In genomic region chr1:94446177-94446576, GRCh38 we compare ENCODE assay signal across 4 cellular contexts. TPM values are rescaled to one million over a fixed set of nuclear protein-coding genes. Genes with fewer than 3 reads are reported as not detected.
DNase-seq lines count a peak whose midpoint lies in the region; ATAC-seq, FAIRE-seq and TF ChIP-seq lines count a peak whose summit lies in the region.
"Not testable (repeated sequence)": the region's sequence is repeated elsewhere in the genome, so short reads cannot be mapped to it uniquely, and the experiment has no call there.

No MANE protein-coding gene starts in this region.

- H4K20me1 ChIP-seq in BLaER1; SK-N-SH (ENCODE audit: insufficient read depth): not testable (repeated sequence)
- H4K20me1 ChIP-seq in HepG2 (ENCODE audit: insufficient read depth, low read length) = peaks cover 13% of the 10 kb centered on the region

- H3K27me3 Mint-ChIP-seq in endodermal cell (ENCODE audit: insufficient read depth) = not testable (repeated sequence)

- H3K36me3 ChIP-seq in BLaER1 (peaks cover 53% of the 10 kb centered on the region), SK-N-SH (replicated peaks in 1 of 2; ENCODE audit: control insufficient read depth in 1 of 2, insufficient read depth in 2 of 2, low read length in 1 of 2) (peaks cover 5 to 29% of the 10 kb centered on the region in 2 experiments), endodermal cell (ENCODE audit: control insufficient read depth, insufficient read depth, low read length) (peaks cover 18% of the 10 kb centered on the region), HepG2 (replicated peaks in 1 of 2; ENCODE audit: control insufficient read depth in 1 of 2, insufficient read depth in 2 of 2, low read length in 2 of 2) (peaks cover 5 to 28% of the 10 kb centered on the region in 2 experiments; a peak in 4 of 5 replicates)

- H3K79me2 ChIP-seq in SK-N-SH (ENCODE audit: insufficient read depth) (peaks cover 48% of the 10 kb centered on the region), HepG2 (ENCODE audit: insufficient read depth, low read length) (peaks cover 93% of the 10 kb centered on the region)

- POLR2A ChIA-PET in SK-N-SH (lab: Yijun Ruan, JAX) = interaction anchor here (1.4 kb wide), 1 partner anchor 28 kb away, joined by 5 read pairs; the partner anchor contains the start of gene ABCD3
- POLR2A ChIA-PET in HepG2 (lab: Yijun Ruan, JAX) = not testable (repeated sequence)

- TF ChIP-seq CTCF in SK-N-SH (IDR thresholded peaks at IDR 0.05); endodermal cell (conservative IDR thresholded peaks at IDR 0.05); HepG2 (CRISPR knock-in tag; IDR thresholded peaks at IDR 0.05): not testable (repeated sequence)

- 65% methylated on average over 6 of the region's 6 CpGs for WGBS in SK-N-SH (ENCODE audit: low lambda C conversion rate)
- WGBS in endodermal cell (ENCODE audit: insufficient coverage in 1 of 2, insufficient read length in 1 of 2), 2 experiments = 90 to 94% methylated on average over 4 to 6 of the region's 6 CpGs
- WGBS in HepG2 (ENCODE audit: low lambda C conversion rate) = 97% methylated on average over 5 of the region's 6 CpGs

- H3K27ac Mint-ChIP-seq in endodermal cell = not testable (repeated sequence)

- in situ Hi-C loops in HepG2 (cut with HindIII; ENCODE audit: extremely low pct_ligation_motif_present, low pct_unique_long_range_greater_than_20kb) = not testable (repeated sequence)

- H3K27ac ChIP-seq in BLaER1; endodermal cell (ENCODE audit: low read depth, low read length); HepG2 (ENCODE audit: extremely low read length, insufficient read depth, low read length): not testable (repeated sequence)
- peak overlapping the region in 1 of 2 experiments; percentile 86; a peak in 2 of 4 replicates for H3K27ac ChIP-seq in SK-N-SH (ENCODE audit: low read depth in 2 of 2, low read length in 1 of 2)

- not testable (repeated sequence) for ATAC-seq in HepG2

- H3K36me3 Mint-ChIP-seq in endodermal cell (ENCODE audit: low read depth) = peaks cover 69% of the 10 kb centered on the region

- not testable (repeated sequence) for H3K9ac ChIP-seq in BLaER1; SK-N-SH; endodermal cell (ENCODE audit: extremely low read depth, low read length, poor library complexity, severe bottlenecking); HepG2 (ENCODE audit: insufficient read depth, low read depth, low read length)

- not testable (repeated sequence) for TF ChIP-seq RAD21 in SK-N-SH (IDR thresholded peaks at IDR 0.05; ENCODE audit: low read length); HepG2 (CRISPR knock-in tag; IDR thresholded peaks at IDR 0.05)

- H3K4me1 ChIP-seq in BLaER1; SK-N-SH (ENCODE audit: control insufficient read depth in 1 of 2, insufficient read depth in 2 of 2, low read depth in 1 of 2, low read length in 1 of 2); endodermal cell (ENCODE audit: control insufficient read depth, insufficient read depth, low read length); HepG2 (ENCODE audit: insufficient read depth, low read length): not testable (repeated sequence)

- H3K9me2 ChIP-seq in SK-N-SH = not testable (repeated sequence)

- H3F3A ChIP-seq in SK-N-SH (replicated peaks; ENCODE audit: insufficient read depth) = not testable (repeated sequence)

- CTCF ChIA-PET in SK-N-SH (lab: Yijun Ruan, JAX) = interaction anchor here (0.8 kb wide), 1 partner anchor 110 kb away, joined by 5 read pairs; no protein-coding TSS in a partner anchor
- CTCF ChIA-PET in HepG2 (lab: Yijun Ruan, JAX; ENCODE audit: low intra/inter-chr PET ratio, low total read pairs) = not testable (repeated sequence)

- not testable (repeated sequence) for H3K27me3 ChIP-seq in BLaER1; SK-N-SH (ENCODE audit: insufficient read depth); endodermal cell (ENCODE audit: control insufficient read depth, insufficient read depth, low read length, poor library complexity, severe bottlenecking); HepG2 (ENCODE audit: control insufficient read depth in 1 of 2, insufficient read depth in 2 of 2, low read length in 2 of 2)

- peak; percentile 34 for DNase-seq in SK-N-SH
- DNase-seq in endodermal cell; HepG2 (ENCODE audit: low spot score): not testable (repeated sequence)

- TSS peak; percentile 1 for BruUV-seq in HepG2 (replicated peaks; lab: Mats Ljungman, UMichigan)

- not testable (repeated sequence) for TF ChIP-seq POLR2A in HepG2 (IDR thresholded peaks at IDR 0.05; ENCODE audit: insufficient read depth in 1 of 2, low read depth in 2 of 2, low read length in 2 of 2)

- TF ChIP-seq EP300 in SK-N-SH (IDR thresholded peaks at IDR 0.05; ENCODE audit: borderline replicate concordance in 1 of 2, low read depth in 1 of 2, low read length in 1 of 2); HepG2 (IDR thresholded peaks at IDR 0.05; ENCODE audit: low read depth in 2 of 2, low read length in 2 of 2); HepG2 (CRISPR knock-in tag; IDR thresholded peaks at IDR 0.05; ENCODE audit: borderline replicate concordance): not testable (repeated sequence)

- H3K9me3 ChIP-seq in BLaER1 (peaks cover 96% of the 10 kb centered on the region), SK-N-SH (peaks cover 17% of the 10 kb centered on the region), endodermal cell (ENCODE audit: control insufficient read depth, low read length) (peaks cover 100% of the 10 kb centered on the region), HepG2 (ENCODE audit: low read length) (peaks cover 59% of the 10 kb centered on the region)

- H3K4me3 Mint-ChIP-seq in endodermal cell = not testable (repeated sequence)

- not testable (repeated sequence) for H3K4me2 ChIP-seq in BLaER1; SK-N-SH; HepG2 (ENCODE audit: low read depth, low read length)

- intact Hi-C loops in HepG2 (cut with micrococcal nuclease; ENCODE audit: unreplicated experiment) = not testable (repeated sequence)

- FAIRE-seq in HepG2 (lab: Jason Lieb, UNC) = not testable (repeated sequence)

- H3K4me3 ChIP-seq in BLaER1 = 0 out of 2 replicates have a peak overlapping the region, but pooled peaks have one; percentile 3
- H3K4me3 ChIP-seq in SK-N-SH (ENCODE audit: low read depth in 2 of 2, low read length in 1 of 2); HepG2 (replicated peaks in 1 of 3; ENCODE audit: insufficient read depth in 1 of 3, low read depth in 2 of 3, low read length in 3 of 3): not testable (repeated sequence)
- peak overlapping the region; percentile 70 for H3K4me3 ChIP-seq in endodermal cell (ENCODE audit: low read length)

- peaks cover 92% of the 10 kb centered on the region for H3K9me3 Mint-ChIP-seq in endodermal cell

- not testable (repeated sequence) for H2AFZ ChIP-seq in SK-N-SH (ENCODE audit: low read depth); HepG2 (ENCODE audit: low read length)

- H3K4me1 Mint-ChIP-seq in endodermal cell = not testable (repeated sequence)

RNA-seq across cellular contexts. Expression of gene ABCD3, which starts 28.0 kb away (rescaled TPM):
- polyA plus RNA-seq in SK-N-SH (2012; rRNA removed) (6.5 and 8.7 TPM in 2 replicates), HepG2 (2011; rRNA removed) (22.4 and 27.5 TPM in 2 replicates)
- 11.1 and 12.5 TPM in 2 replicates for polyA plus RNA-seq in SK-N-SH (2012; cell fraction: cytosol; rRNA removed)
- polyA plus RNA-seq in SK-N-SH (2012; cell fraction: nucleus; rRNA removed) = 5.2 and 14.4 TPM in 2 replicates
- total RNA-seq in endodermal cell (10 to 100 TPM; 28.1 to 33.3 TPM), HepG2 (2016; rRNA removed; fragmentation: Illumina TruSeq; extraction: Trizol) (166 and 190 TPM in 2 replicates)
- polyA plus RNA-seq in endodermal cell (2013, experiment 1 of 2) = 33.4 TPM
- 34.6 TPM for polyA plus RNA-seq in endodermal cell (2013, experiment 2 of 2)
- total RNA-seq in HepG2 (2016; cell fraction: cytosol; rRNA removed; fragmentation: Illumina TruSeq; extraction: Trizol; ENCODE audit: low read depth) = 66.2 and 84.8 TPM in 2 replicates
- 168 and 184 TPM in 2 replicates for total RNA-seq in HepG2 (2016; cell fraction: insoluble cytoplasmic fraction; rRNA removed; fragmentation: Illumina TruSeq; extraction: Trizol)
- total RNA-seq in HepG2 (2016; cell fraction: membrane; rRNA removed; fragmentation: Illumina TruSeq; extraction: Trizol) = 66.9 and 77.6 TPM in 2 replicates
- total RNA-seq in HepG2 (2016; cell fraction: nucleus; rRNA removed; fragmentation: Illumina TruSeq; extraction: Trizol) = 154 and 164 TPM in 2 replicates
- polyA plus RNA-seq in HepG2 (2011; cell fraction: cytosol; rRNA removed) = 8.7 and 15.2 TPM in 2 replicates
- 24.3 and 26.2 TPM in 2 replicates for polyA plus RNA-seq in HepG2 (2011; cell fraction: nucleus; rRNA removed)
- 41.7 and 57.2 TPM in 2 replicates for polyA plus RNA-seq in HepG2 (2012)
- polyA plus RNA-seq in HepG2 (2016; cell fraction: cytosol; fragmentation: Illumina TruSeq; extraction: Trizol; ENCODE audit: low read depth) = 8.6 and 8.9 TPM in 2 replicates
- polyA plus RNA-seq in HepG2 (2016; cell fraction: insoluble cytoplasmic fraction; fragmentation: Illumina TruSeq; extraction: Trizol; ENCODE audit: low read depth) = 123 and 132 TPM in 2 replicates
- polyA plus RNA-seq in HepG2 (2016; cell fraction: membrane; fragmentation: Illumina TruSeq; extraction: Trizol; ENCODE audit: low read depth) = 19.5 and 20.3 TPM in 2 replicates
- 156 TPM in 2 replicates for polyA plus RNA-seq in HepG2 (2016; cell fraction: nucleus; fragmentation: Illumina TruSeq; extraction: Trizol; ENCODE audit: insufficient read depth, low read depth)
- 16.6 and 17.0 TPM in 2 replicates for polyA minus RNA-seq in HepG2 (2011; rRNA and poly(A)+ RNA removed; ENCODE audit: low replicate concordance)
- 39.1 and 39.2 TPM in 2 replicates for polyA minus RNA-seq in HepG2 (2011; cell fraction: cytosol; rRNA and poly(A)+ RNA removed)
- polyA minus RNA-seq in HepG2 (2011; cell fraction: nucleus; rRNA and poly(A)+ RNA removed) = 124 and 125 TPM in 2 replicates
